In genomic region chr6:149840345-149841075, GRCh38 we compare ENCODE assay signal across 8 cellular contexts. TPM values are rescaled to one million over a fixed set of nuclear protein-coding genes. Genes with fewer than 3 reads are reported as not detected.
DNase-seq lines count a peak whose midpoint lies in the region; TF ChIP-seq lines count a peak whose summit lies in the region.

No MANE protein-coding gene starts in this region.

- peak overlapping the region; percentile 41 to 64 for H3K27ac ChIP-seq in breast epithelium

- H3K9me3 ChIP-seq in breast epithelium = no peaks in the 10 kb centered on the region

- H3K36me3 ChIP-seq in breast epithelium (no peaks in the 10 kb centered on the region), kidney epithelial cell (ENCODE audit: control insufficient read depth, insufficient read depth, low read length) (no peaks in the 10 kb centered on the region)

- TF ChIP-seq CTCF in breast epithelium (IDR thresholded peaks at IDR 0.05) (peak; percentile 33 to 61 (median 48)), kidney epithelial cell (IDR thresholded peaks at IDR 0.05; ENCODE audit: insufficient read depth, low read length, poor library complexity, severe bottlenecking) (peak; percentile 83)

- peak; percentile 19 for DNase-seq in NK-92 treated with Interleukin-12 subunit alpha and Interleukin-12 subunit beta, amount 100 ng/mL, for 24 hours (lab: John Stamatoyannopoulos, UW)
- DNase-seq in NK-92 (lab: John Stamatoyannopoulos, UW; ENCODE audit: unreplicated experiment) (no peak), NCI-H1417 treated with DMSO at 0.1 percent for 48 hours (lab: John Stamatoyannopoulos, UW) (peak; percentile 86), UCSD-AML1 (lab: John Stamatoyannopoulos, UW; ENCODE audit: unreplicated experiment) (peak; percentile 56), breast epithelium (ENCODE audit: low spot score in 2 of 2) (peak; percentile 41 to 77), kidney epithelial cell (ENCODE audit: low read depth) (no peak), SKM-1 (lab: John Stamatoyannopoulos, UW; ENCODE audit: unreplicated experiment) (no peak)
- DNase-seq in stimulated activated CD8-positive, alpha-beta memory T cell treated with anti-CD3 and anti-CD28 coated beads, Interleukin-4, amount 100 ng/mL, for 48 hours = peak; percentile 74

- no peaks in the 10 kb centered on the region for H3K4me1 ChIP-seq in breast epithelium

- intact Hi-C loops in breast epithelium (cut with DNase I; ENCODE audit: low total_unique reads) = no loop called here

- H3K27me3 ChIP-seq in breast epithelium (no peaks in the 10 kb centered on the region), kidney epithelial cell (ENCODE audit: control insufficient read depth, insufficient read depth, low read length) (no peaks in the 10 kb centered on the region)

- TF ChIP-seq POLR2A in breast epithelium (IDR thresholded peaks at IDR 0.05) = no peak

- H3K4me3 ChIP-seq in breast epithelium = no peak overlapping the region
- no peak overlapping the region for H3K4me3 ChIP-seq in kidney epithelial cell (ENCODE audit: low read depth, low read length)

RNA-seq across cellular contexts. Expression of gene LRP11, which starts 23.6 kb away (rescaled TPM):
- total RNA-seq in breast epithelium (10 to 100 TPM; 30.6 to 44.9 (median 35.8) TPM), kidney epithelial cell (34.9 and 37.9 TPM in 2 replicates)

RNA-seq across cellular contexts. Expression of gene RAET1E, which starts 57.4 kb away (rescaled TPM):
- total RNA-seq in breast epithelium (1 to 10 TPM in 1 of 3 donors, not detected in 2; 2.0 TPM), kidney epithelial cell (not detected in 2 replicates)

Comparison
In these comparisons a context has a peak if more than half of its experiments do, and no peak if none do; other contexts are left out.
1. DNase-seq: peak in NK-92 treated with Interleukin-12 subunit alpha and Interleukin-12 subunit beta, amount 100 ng/mL, for 24 hours (single experiment), NCI-H1417 treated with DMSO at 0.1 percent for 48 hours (single experiment), UCSD-AML1 (single experiment), breast epithelium (2 of 2) and stimulated activated CD8-positive, alpha-beta memory T cell treated with anti-CD3 and anti-CD28 coated beads, Interleukin-4, amount 100 ng/mL, for 48 hours (single experiment); none in NK-92 (single experiment), kidney epithelial cell (single experiment) and SKM-1 (single experiment).